Comparison of ENCODE assay signal across 8 cellular contexts in the genomic region with DNA sequence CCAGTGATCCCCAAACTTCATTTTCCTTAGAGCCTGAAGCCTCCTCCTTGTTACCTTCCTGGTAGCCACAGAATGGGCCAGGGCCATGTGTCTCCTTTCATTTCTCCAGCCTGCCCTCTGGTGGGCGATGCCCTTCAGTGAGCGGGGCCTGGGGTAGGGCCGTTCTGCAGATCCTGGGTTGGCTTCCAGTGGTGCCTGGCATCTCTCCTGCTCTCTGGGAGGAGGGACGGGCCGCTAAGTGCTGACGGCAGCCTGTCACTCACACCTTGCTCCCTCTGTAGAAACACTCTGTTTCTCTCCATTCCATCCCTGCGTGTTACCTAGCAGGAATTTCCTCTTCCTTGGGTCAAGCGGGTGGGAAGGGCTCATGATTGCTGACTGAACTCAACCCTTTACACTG.
DNase-seq lines count a peak whose midpoint lies in the region; ATAC-seq and TF ChIP-seq lines count a peak whose summit lies in the region.

No MANE protein-coding gene starts in this region.

- TF ChIP-seq CTCF in GM20000 (IDR thresholded peaks at IDR 0.05; ENCODE audit: extremely low read depth, missing control alignments) = peak; percentile 55
- peak; percentile 29 to 74 (median 69) for TF ChIP-seq CTCF in heart right ventricle (IDR thresholded peaks at IDR 0.05)

- H3K36me3 Mint-ChIP-seq in activated T-helper 2 cell treated with anti-CD3 and anti-CD28 coated beads, Interferon-gamma antibody, Interleukin-2, Interleukin-4, amounts not matched to agents 10 μg/mL and 5 μg/mL and 100 μg/mL, durations not matched to agents 14 hours and 24 hours and 36 hours (ENCODE audit: low read depth) = no peaks in the 10 kb centered on the region

- H3K27ac ChIP-seq in heart right ventricle = peak overlapping the region in 9 of 10 donors; percentile 50 to 76 (median 70)
- H3K27ac ChIP-seq in rectal smooth muscle tissue (ENCODE audit: low read depth, low read length) = peak overlapping the region; percentile 79

- no peak overlapping the region for H3K27ac Mint-ChIP-seq in activated T-helper 2 cell treated with anti-CD3 and anti-CD28 coated beads, Interferon-gamma antibody, Interleukin-2, Interleukin-4, amounts not matched to agents 10 μg/mL and 5 μg/mL and 100 μg/mL, durations not matched to agents 14 hours and 24 hours and 36 hours

- no peak overlapping the region for H3K4me3 ChIP-seq in heart right ventricle
- H3K4me3 ChIP-seq in rectal smooth muscle tissue (ENCODE audit: low read length) = no peak overlapping the region

- DNase-seq in C1 segment of cervical spinal cord (lab: John Stamatoyannopoulos, UW) (peak in 10 of 14 donors; percentile 27 to 64 (median 40)), GM20000 (ENCODE audit: low spot score) (peak; percentile 47), NCI-H345 treated with DMSO at 0.1 percent for 48 hours (lab: John Stamatoyannopoulos, UW; ENCODE audit: unreplicated experiment) (peak; percentile 89), heart right ventricle (peak; percentile 85 to 86)
- peak; percentile 12 for DNase-seq in activated T-helper 2 cell treated with anti-CD3 and anti-CD28 coated beads, Interferon-gamma antibody, Interleukin-2, Interleukin-4, amounts not matched to agents 10 μg/mL and 5 μg/mL and 100 μg/mL, durations not matched to agents 14 hours and 24 hours and 36 hours (ENCODE audit: low spot score)

- H3K4me3 Mint-ChIP-seq in activated T-helper 2 cell treated with anti-CD3 and anti-CD28 coated beads, Interferon-gamma antibody, Interleukin-2, Interleukin-4, amounts not matched to agents 10 μg/mL and 5 μg/mL and 100 μg/mL, durations not matched to agents 14 hours and 24 hours and 36 hours (ENCODE audit: low read depth) = no peak overlapping the region

- H3K27me3 Mint-ChIP-seq in activated T-helper 2 cell treated with anti-CD3 and anti-CD28 coated beads, Interferon-gamma antibody, Interleukin-2, Interleukin-4, amounts not matched to agents 10 μg/mL and 5 μg/mL and 100 μg/mL, durations not matched to agents 14 hours and 24 hours and 36 hours (ENCODE audit: low read depth) = peaks cover 19% of the 10 kb centered on the region

- no peak overlapping the region for H3K9ac ChIP-seq in rectal smooth muscle tissue (ENCODE audit: low read length)

- intact Hi-C loops in activated T-helper 2 cell treated with anti-CD3 and anti-CD28 coated beads, Interferon-gamma antibody, Interleukin-2, Interleukin-4, amounts not matched to agents 10 μg/mL and 5 μg/mL and 100 μg/mL, durations not matched to agents 14 hours and 24 hours and 36 hours (cut with micrococcal nuclease) = no loop called here
- intact Hi-C loops in heart right ventricle (cut with DNase I) = loop anchor here in 9 of 10 donors (5.0 to 10.0 kb wide), 7 partner anchors 43 to 490 kb away; a partner anchor contains a TSS

- H3K4me1 ChIP-seq in heart right ventricle = peaks cover 40 to 87% (median 80%) of the 10 kb centered on the region in 9 donors
- H3K4me1 ChIP-seq in rectal smooth muscle tissue (ENCODE audit: control insufficient read depth, insufficient read depth, low read length) = peaks cover 59% of the 10 kb centered on the region

- ATAC-seq in heart right ventricle (peak; percentile 59 to 87 (median 81)), HG02885 (IDR thresholded peaks at IDR 0.05; ENCODE audit: poor library complexity, unreplicated experiment) (no peak), GM21825 (IDR thresholded peaks at IDR 0.05; ENCODE audit: unreplicated experiment) (no peak)

- H3K9me3 ChIP-seq in heart right ventricle = no peaks in the 10 kb centered on the region

- peaks cover 1% of the 10 kb centered on the region for H3K4me1 Mint-ChIP-seq in activated T-helper 2 cell treated with anti-CD3 and anti-CD28 coated beads, Interferon-gamma antibody, Interleukin-2, Interleukin-4, amounts not matched to agents 10 μg/mL and 5 μg/mL and 100 μg/mL, durations not matched to agents 14 hours and 24 hours and 36 hours (ENCODE audit: low read depth)

- H3K27me3 ChIP-seq in heart right ventricle = no peaks in the 10 kb centered on the region
- no peaks in the 10 kb centered on the region for H3K27me3 ChIP-seq in rectal smooth muscle tissue (ENCODE audit: control insufficient read depth, insufficient read depth, low read length)

- peaks cover 11% of the 10 kb centered on the region for H3K9me3 Mint-ChIP-seq in activated T-helper 2 cell treated with anti-CD3 and anti-CD28 coated beads, Interferon-gamma antibody, Interleukin-2, Interleukin-4, amounts not matched to agents 10 μg/mL and 5 μg/mL and 100 μg/mL, durations not matched to agents 14 hours and 24 hours and 36 hours

- H3K36me3 ChIP-seq in heart right ventricle (no peaks in the 10 kb centered on the region), rectal smooth muscle tissue (ENCODE audit: control insufficient read depth, insufficient read depth, low read length) (no peaks in the 10 kb centered on the region)

- 26 to 50% methylated on average over 8 of the region's 8 CpGs for WGBS in heart right ventricle, 2 donors

Comparison
In these comparisons a context has a peak if more than half of its experiments do, and no peak if none do; other contexts are left out.
1. DNase-seq: peak in every context shown above with its lines; median percentile 89 in NCI-H345 treated with DMSO at 0.1 percent for 48 hours; 86 in heart right ventricle; 47 in GM20000; 40 in C1 segment of cervical spinal cord; 12 in activated T-helper 2 cell treated with anti-CD3 and anti-CD28 coated beads, Interferon-gamma antibody, Interleukin-2, Interleukin-4, amounts not matched to agents 10 μg/mL and 5 μg/mL and 100 μg/mL, durations not matched to agents 14 hours and 24 hours and 36 hours.
2. ATAC-seq: peak in heart right ventricle (8 of 8); none in HG02885 (single experiment) and GM21825 (single experiment).